Comparison of ENCODE assay signal across 11 cellular contexts in the genomic region with DNA sequence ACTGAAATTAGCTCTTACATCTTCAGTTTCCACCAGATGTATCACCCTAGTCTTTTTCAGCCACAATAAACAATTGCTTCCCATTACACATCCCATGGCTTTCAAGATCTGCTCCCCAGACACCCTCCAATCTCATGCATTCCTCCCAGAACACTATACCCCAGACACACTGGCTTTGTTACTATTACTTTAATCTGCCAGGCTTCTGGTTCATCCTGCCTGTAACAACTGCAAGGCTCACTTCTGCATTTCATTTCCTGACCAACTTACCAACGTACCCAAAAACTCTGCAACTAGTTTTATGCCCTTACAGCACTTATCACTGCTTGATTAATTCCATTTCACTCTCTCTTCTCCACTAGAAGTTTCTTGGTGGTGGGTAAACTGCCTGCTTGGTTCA. TPM values are rescaled to one million over a fixed set of nuclear protein-coding genes. Genes with fewer than 3 reads are reported as not detected.
DNase-seq lines count a peak whose midpoint lies in the region; ATAC-seq and TF ChIP-seq lines count a peak whose summit lies in the region.
"Had no signal": no experiment of that assay in that cellular context is flagged by ENCODE, and none has a peak within 500 bp of the region (broad histone marks: within the 10 kb centered on the region; RNA-seq: fewer than 3 reads in every experiment).

No MANE protein-coding gene starts in this region.

- intact Hi-C loops in activated CD4-positive, alpha-beta memory T cell treated with anti-CD3 and anti-CD28 coated beads for 36 hours (cut with micrococcal nuclease), result loop anchor here (10.0 kb wide), 1 partner anchor 682 kb away; the partner anchor contains the start of gene PHC3
- intact Hi-C loops in stomach (cut with DNase I; ENCODE audit: low total_unique reads), result no loop called here

- no peak overlapping the region for H3K14ac ChIP-seq in H9 (ENCODE audit: insufficient read depth, low read length)

- H2BK20ac ChIP-seq in H9 (ENCODE audit: low read depth, low read length, poor library complexity, severe bottlenecking), result no peak overlapping the region

- no peak overlapping the region for H3K27ac ChIP-seq in CD8-positive, alpha-beta memory T cell (ENCODE audit: low read depth, low read length)
- H3K27ac ChIP-seq in H9 (ENCODE audit: insufficient read length, low read depth, low read length) (peak overlapping the region; percentile 43), stomach (no peak overlapping the region), gastroesophageal sphincter (no peak overlapping the region)

- H2BK120ac ChIP-seq in H9 (ENCODE audit: low read depth, low read length, poor library complexity, severe bottlenecking), result no peak overlapping the region

- no peaks in the 10 kb centered on the region for H3K27me3 Mint-ChIP-seq in CD8-positive, alpha-beta memory T cell
- no peaks in the 10 kb centered on the region; the same call in 1 of the 2 replicates for H3K27me3 Mint-ChIP-seq in H9 (ENCODE audit: low read depth)
- H3K27me3 Mint-ChIP-seq in activated CD4-positive, alpha-beta memory T cell treated with anti-CD3 and anti-CD28 coated beads for 36 hours, result no peaks in the 10 kb centered on the region
- H3K27me3 Mint-ChIP-seq in memory B cell, result no peaks in the 10 kb centered on the region

- H3K9me3 Mint-ChIP-seq in CD8-positive, alpha-beta memory T cell, result no peaks in the 10 kb centered on the region
- no peaks in the 10 kb centered on the region; a peak in 1 of 5 replicates for H3K9me3 Mint-ChIP-seq in H9
- no peaks in the 10 kb centered on the region for H3K9me3 Mint-ChIP-seq in activated CD4-positive, alpha-beta memory T cell treated with anti-CD3 and anti-CD28 coated beads for 36 hours
- H3K9me3 Mint-ChIP-seq in memory B cell, result no peaks in the 10 kb centered on the region

- H4K20me1 ChIP-seq in H9 (ENCODE audit: control insufficient read depth, insufficient read depth, insufficient read length), result no peaks in the 10 kb centered on the region

- ATAC-seq in memory B cell (ENCODE audit: low read depth) (peak; percentile 64), gastroesophageal sphincter (no peak)

- H4K91ac ChIP-seq in H9 (ENCODE audit: insufficient read length, low read depth, low read length), result no peak overlapping the region

- no peaks in the 10 kb centered on the region for H3K79me1 ChIP-seq in H9 (ENCODE audit: insufficient read depth, low read depth, low read length, poor library complexity, severe bottlenecking)

- no peak overlapping the region for H4K8ac ChIP-seq in H9 (replicated peaks; ENCODE audit: insufficient read length, low read depth, low read length)

- peaks cover 2% of the 10 kb centered on the region for H3K23me2 ChIP-seq in H9 (ENCODE audit: insufficient read length, low read depth, low read length, poor library complexity, severe bottlenecking)

- peaks cover 30 to 46% (median 42%) of the 10 kb centered on the region in 3 donors for H3K4me1 Mint-ChIP-seq in CD8-positive, alpha-beta memory T cell
- peaks cover 13 to 22% of the 10 kb centered on the region in 2 experiments for H3K4me1 Mint-ChIP-seq in H9
- peaks cover 24% of the 10 kb centered on the region for H3K4me1 Mint-ChIP-seq in activated CD4-positive, alpha-beta memory T cell treated with anti-CD3 and anti-CD28 coated beads for 36 hours (ENCODE audit: low read depth)
- peaks cover 17% of the 10 kb centered on the region for H3K4me1 Mint-ChIP-seq in memory B cell

- no peaks in the 10 kb centered on the region for H3K9me3 ChIP-seq in CD8-positive, alpha-beta memory T cell (ENCODE audit: low read length)
- H3K9me3 ChIP-seq in H9 (ENCODE audit: control insufficient read depth, low read depth, low read length), result no peaks in the 10 kb centered on the region
- no peaks in the 10 kb centered on the region for H3K9me3 ChIP-seq in stomach
- H3K9me3 ChIP-seq in gastroesophageal sphincter, result no peaks in the 10 kb centered on the region

- H3K4me1 ChIP-seq in CD8-positive, alpha-beta memory T cell (ENCODE audit: insufficient read depth, low read length), result peaks cover 33% of the 10 kb centered on the region
- H3K4me1 ChIP-seq in H9 (ENCODE audit: insufficient read depth, low read length), result no peaks in the 10 kb centered on the region
- H3K4me1 ChIP-seq in stomach, result peaks cover 21 to 36% (median 33%) of the 10 kb centered on the region in 4 donors
- peaks cover 2 to 34% (median 10%) of the 10 kb centered on the region in 3 donors for H3K4me1 ChIP-seq in gastroesophageal sphincter

- H3K27ac Mint-ChIP-seq in CD8-positive, alpha-beta memory T cell, result peak overlapping the region; percentile 12 to 90 (median 68)
- H3K27ac Mint-ChIP-seq in H9 (peak overlapping the region in 2 of 3 experiments; percentile 55 to 72; a peak in 4 of 7 replicates), memory B cell (peak overlapping the region; percentile 25)
- peak overlapping the region; percentile 39 for H3K27ac Mint-ChIP-seq in activated CD4-positive, alpha-beta memory T cell treated with anti-CD3 and anti-CD28 coated beads for 36 hours

- no peaks in the 10 kb centered on the region for H3K27me3 ChIP-seq in CD8-positive, alpha-beta memory T cell (ENCODE audit: insufficient read depth, low read length, poor library complexity, severe bottlenecking)
- H3K27me3 ChIP-seq in H9 (ENCODE audit: insufficient read depth, low read length) (no peaks in the 10 kb centered on the region), stomach (no peaks in the 10 kb centered on the region), gastroesophageal sphincter (no peaks in the 10 kb centered on the region)

- H2AFZ ChIP-seq in H9 (ENCODE audit: low read length), result no peak overlapping the region

- no peak overlapping the region for H4K5ac ChIP-seq in H9 (ENCODE audit: insufficient read length, low read depth, low read length)

- peak overlapping the region; percentile 27 for H3K9ac ChIP-seq in H9 (ENCODE audit: extremely low read depth, insufficient read length, low read length)

- H3K4me3 Mint-ChIP-seq in CD8-positive, alpha-beta memory T cell, result peak overlapping the region; percentile 2 to 42 (median 20)
- peak overlapping the region; percentile 31 to 45 for H3K4me3 Mint-ChIP-seq in H9
- H3K4me3 Mint-ChIP-seq in activated CD4-positive, alpha-beta memory T cell treated with anti-CD3 and anti-CD28 coated beads for 36 hours, result peak overlapping the region; percentile 60
- H3K4me3 Mint-ChIP-seq in memory B cell, result peak overlapping the region; percentile 56

- POLR2A ChIA-PET in CD8-positive, alpha-beta memory T cell (lab: Charles Lee), result interaction anchor here (0.5 kb wide), 1 partner anchor 679 kb away, joined by 3 read pairs; no protein-coding TSS in a partner anchor
- POLR2A ChIA-PET in activated CD4-positive, alpha-beta memory T cell treated with anti-CD3 and anti-CD28 coated beads for 36 hours (lab: Charles Lee), result interaction anchor here (1.2 kb wide), 1 partner anchor 10 kb away, joined by 3 read pairs; no protein-coding TSS in a partner anchor

- no peak overlapping the region for H2BK15ac ChIP-seq in H9 (ENCODE audit: low read depth, low read length)

- H3K36me3 Mint-ChIP-seq in CD8-positive, alpha-beta memory T cell, result peaks cover 9 to 40% (median 12%) of the 10 kb centered on the region in 3 donors
- H3K36me3 Mint-ChIP-seq in H9 (ENCODE audit: insufficient read depth in 1 of 3, low read depth in 3 of 3) (peaks cover 21 to 53% (median 24%) of the 10 kb centered on the region in 3 experiments), memory B cell (peaks cover 17% of the 10 kb centered on the region)
- peaks cover 37% of the 10 kb centered on the region for H3K36me3 Mint-ChIP-seq in activated CD4-positive, alpha-beta memory T cell treated with anti-CD3 and anti-CD28 coated beads for 36 hours

- CTCF ChIA-PET in CD8-positive, alpha-beta memory T cell (lab: Charles Lee), result interaction anchor here (1.4 kb wide), 1 partner anchor 41 kb away, joined by 4 read pairs; the partner anchor contains the start of gene EIF5A2
- CTCF ChIA-PET in activated CD4-positive, alpha-beta memory T cell treated with anti-CD3 and anti-CD28 coated beads for 36 hours (lab: Charles Lee), result no interaction called here

- WGBS in H9 (ENCODE audit: extremely low coverage, insufficient read length, low lambda C conversion rate), result no CpG with 5 or more reads among the region's 1 CpG
- WGBS in stomach, 5 donors, result 36 to 59% (median 46%) methylated on average over 1 of the region's 1 CpG
- 54 to 86% methylated on average over 1 of the region's 1 CpG for WGBS in gastroesophageal sphincter (ENCODE audit: low coverage in 1 of 2), 2 donors

- no peak for TF ChIP-seq EP300 in stomach (IDR thresholded peaks at IDR 0.05)
- no peak for TF ChIP-seq EP300 in gastroesophageal sphincter (IDR thresholded peaks at IDR 0.05)

- no peak overlapping the region for H3K56ac ChIP-seq in H9 (ENCODE audit: insufficient read length, low read depth, low read length)

- H3K4me2 ChIP-seq in H9 (ENCODE audit: insufficient read depth, insufficient read length, low read length), result peak overlapping the region; percentile 44

- no peak overlapping the region for H3T11ph ChIP-seq in H9 (ENCODE audit: low read length)

- H3K18ac ChIP-seq in H9 (ENCODE audit: insufficient read length, low read depth, low read length), result no peak overlapping the region

- H3K36me3 ChIP-seq in CD8-positive, alpha-beta memory T cell (ENCODE audit: insufficient read depth, low read length), result peaks cover 15% of the 10 kb centered on the region
- peaks cover 14 to 36% (median 32%) of the 10 kb centered on the region in 4 donors for H3K36me3 ChIP-seq in stomach
- H3K36me3 ChIP-seq in gastroesophageal sphincter, result peaks cover 5 to 37% of the 10 kb centered on the region in 2 donors

- no peak overlapping the region for H3K23ac ChIP-seq in H9 (ENCODE audit: insufficient read length, low read depth, low read length)

- DNase-seq in CD8-positive, alpha-beta memory T cell, result no peak
- DNase-seq in H9, result no peak
- no peak for DNase-seq in activated CD4-positive, alpha-beta memory T cell treated with anti-CD3 and anti-CD28 coated beads for 36 hours
- peak; percentile 15 to 52 for DNase-seq in memory B cell (ENCODE audit: low spot score in 2 of 2)
- DNase-seq in NCI-H1694 (lab: John Stamatoyannopoulos, UW), result no peak
- DNase-seq in NCI-H146 (lab: John Stamatoyannopoulos, UW), result no peak
- DNase-seq in stomach, result no peak
- DNase-seq: amniotic stem cell; Right ventricle myocardium superior; stimulated activated CD4-positive, alpha-beta T cell treated with anti-CD3 and anti-CD28 coated beads, Interleukin-4, amount 100 ng/mL, for 4 hours had no signal

- no peak overlapping the region for H2AK5ac ChIP-seq in H9 (ENCODE audit: insufficient read length, low read length)

- TF ChIP-seq CTCF in H9 (conservative IDR thresholded peaks at IDR 0.05) (no peak), stomach (IDR thresholded peaks at IDR 0.05) (no peak), gastroesophageal sphincter (IDR thresholded peaks at IDR 0.05) (no peak)

- no peak overlapping the region for H3K4ac ChIP-seq in H9 (ENCODE audit: low read depth, low read length)

- H3K79me2 ChIP-seq in H9 (ENCODE audit: insufficient read depth, low read length), result peaks cover 8% of the 10 kb centered on the region; the same call in 1 of the 2 replicates

- H2BK12ac ChIP-seq in H9 (ENCODE audit: insufficient read length, low read depth, low read length), result no peak overlapping the region

- no peak overlapping the region for H2BK5ac ChIP-seq in H9 (ENCODE audit: insufficient read length, low read length)

- TF ChIP-seq POLR2A in stomach (IDR thresholded peaks at IDR 0.05) (no peak), gastroesophageal sphincter (IDR thresholded peaks at IDR 0.05) (no peak)

- H3K4me3 ChIP-seq in CD8-positive, alpha-beta memory T cell (ENCODE audit: low read length), result no peak overlapping the region
- H3K4me3 ChIP-seq in stomach (peak overlapping the region in 2 of 4 donors; percentile 63 to 72), gastroesophageal sphincter (no peak overlapping the region)

RNA-seq across cellular contexts. Expression of gene RPL22L1, which starts 2.9 kb away (rescaled TPM):
- 100 to 1,000 TPM; 217 to 228 TPM for total RNA-seq in CD8-positive, alpha-beta memory T cell
- polyA plus RNA-seq in CD8-positive, alpha-beta memory T cell, result 42.9 TPM
- total RNA-seq in H9 (2021) (100 TPM in 2 replicates), stomach (10 to 100 TPM in 4 of 5 donors, not detected in 1; 22.2 to 57.8 (median 30.5) TPM), gastroesophageal sphincter (10 to 100 TPM; 19.3 to 76.1 (median 51.9) TPM)
- total RNA-seq in activated CD4-positive, alpha-beta memory T cell treated with anti-CD3 and anti-CD28 coated beads for 36 hours, result 100 to 1,000 TPM; 379 to 382 TPM
- polyA plus RNA-seq in stomach, result 100 to 1,000 TPM; 124 to 162 (median 156) TPM

RNA-seq across cellular contexts. Expression of gene EIF5A2, which starts 41.3 kb away (rescaled TPM):
- total RNA-seq in CD8-positive, alpha-beta memory T cell, result 10 to 100 TPM; 10.8 to 12.4 TPM
- polyA plus RNA-seq in CD8-positive, alpha-beta memory T cell, result 18.6 TPM
- total RNA-seq in H9 (2021) (7.7 and 8.6 TPM in 2 replicates), stomach (10 to 100 TPM in 1 of 5 donors, 1 to 10 TPM in 4; 2.9 to 27.2 (median 7.2) TPM), gastroesophageal sphincter (10 to 100 TPM in 3 of 4 donors, 1 to 10 TPM in 1; 9.6 to 15.1 (median 11.2) TPM)
- 1 to 10 TPM; 5.7 to 8.7 TPM for total RNA-seq in activated CD4-positive, alpha-beta memory T cell treated with anti-CD3 and anti-CD28 coated beads for 36 hours
- 1 to 10 TPM; 1.5 to 5.4 (median 4.1) TPM for polyA plus RNA-seq in stomach

Comparison
In these comparisons a context has a peak if more than half of its experiments do, and no peak if none do; other contexts are left out.
1. DNase-seq: peak in memory B cell (2 of 2); none in CD8-positive, alpha-beta memory T cell (0 of 5), H9 (single experiment), activated CD4-positive, alpha-beta memory T cell treated with anti-CD3 and anti-CD28 coated beads for 36 hours (single experiment), NCI-H1694 (single experiment), NCI-H146 (single experiment) and stomach (single experiment).
2. Peak in every context shown above with its lines, with median percentiles within 50 percentile points of each other: H3K27ac Mint-ChIP-seq and H3K4me3 Mint-ChIP-seq.